Comparison of ENCODE assay signal across 14 cellular contexts in the genomic region with DNA sequence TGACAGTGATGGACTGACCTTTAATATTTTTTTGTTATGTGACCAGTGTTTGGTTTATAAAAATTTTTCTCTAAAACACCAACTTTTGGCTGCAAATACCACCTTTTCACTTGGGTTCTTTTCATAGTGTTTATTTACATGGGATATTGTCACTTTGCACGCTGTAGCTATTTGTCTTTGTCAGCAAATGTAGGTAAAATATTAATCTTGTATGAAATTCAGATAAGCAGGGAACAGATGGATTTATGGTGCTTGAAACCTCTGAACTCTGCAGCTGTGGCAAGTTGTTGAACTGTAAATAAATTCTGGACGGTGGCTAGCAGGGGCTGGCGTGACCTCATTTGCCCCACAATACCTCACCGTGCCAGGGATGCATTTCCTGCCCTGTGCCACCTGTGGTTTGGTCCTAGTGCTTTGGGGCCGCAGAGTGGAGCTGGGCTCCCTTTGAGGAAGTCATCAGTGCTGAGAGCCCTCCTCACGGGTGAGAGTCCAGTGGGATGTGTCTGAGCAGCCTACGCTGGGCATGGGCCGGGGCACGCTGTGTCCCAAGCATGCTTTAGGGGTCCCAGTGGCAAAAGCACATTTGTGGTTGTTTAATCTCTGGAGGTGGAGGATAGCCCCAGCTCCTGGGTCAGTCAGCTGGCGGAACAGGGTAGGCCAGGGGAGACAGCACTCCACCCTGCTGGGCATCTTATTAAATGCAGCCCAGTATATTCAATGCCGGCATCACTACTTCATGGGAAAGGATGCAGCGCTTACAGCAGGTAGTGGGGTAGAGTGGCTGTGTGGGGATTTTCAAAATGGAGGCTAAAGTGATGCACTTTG.
DNase-seq lines count a peak whose midpoint lies in the region; ATAC-seq, FAIRE-seq and TF ChIP-seq lines count a peak whose summit lies in the region.
"Had no signal": no experiment of that assay in that cellular context is flagged by ENCODE, and none has a peak within 500 bp of the region (broad histone marks: within the 10 kb centered on the region; RNA-seq: fewer than 3 reads in every experiment).

No MANE protein-coding gene starts in this region.

- H3K27ac Mint-ChIP-seq in activated CD8-positive, alpha-beta memory T cell treated with anti-CD3 and anti-CD28 coated beads, Interleukin-2, amount 10 ng/mL, durations not matched to agents 7 days and 5 days = no peak overlapping the region
- H3K27ac Mint-ChIP-seq: activated naive CD4-positive, alpha-beta T cell treated with anti-CD3 and anti-CD28 coated beads, Interleukin-2, amount 50 U/mL, for 24 hours had no signal

- TF ChIP-seq RAD21 in liver (IDR thresholded peaks at IDR 0.05) = peak in 1 of 2 donors; percentile 42

- H3K36me3 Mint-ChIP-seq in activated CD8-positive, alpha-beta memory T cell treated with anti-CD3 and anti-CD28 coated beads, Interleukin-2, amount 10 ng/mL, durations not matched to agents 7 days and 5 days = peaks cover 4% of the 10 kb centered on the region

- WGBS in liver = 53% methylated on average over 12 of the region's 12 CpGs

- H3K9ac ChIP-seq in liver (ENCODE audit: low read depth in 1 of 2, low read length in 2 of 2) = no peak overlapping the region

- no peak for DNase-seq in GM12892 (ENCODE audit: insufficient read length)
- DNase-seq in NCI-H510A treated with DMSO at 0.1 percent for 48 hours (lab: John Stamatoyannopoulos, UW) = peak; percentile 46
- DNase-seq in activated CD8-positive, alpha-beta memory T cell treated with anti-CD3 and anti-CD28 coated beads, Interleukin-2, amount 10 ng/mL, durations not matched to agents 7 days and 5 days = no peak
- no peak for DNase-seq in GM13976 (ENCODE audit: low spot score)
- no peak for DNase-seq in Ammon's horn (ENCODE audit: low spot score)
- DNase-seq: activated CD4-positive, alpha-beta T cell treated with anti-CD3 and anti-CD28 coated beads, Interleukin-2, amount 50 U/mL, for 1 hour; dorsolateral prefrontal cortex; head of caudate nucleus; NCI-H1105 had no signal

- no peaks in the 10 kb centered on the region for H3K27me3 ChIP-seq in liver (ENCODE audit: control insufficient read depth in 4 of 4, insufficient read depth in 4 of 4, low read length in 3 of 4)

- H3K4me3 ChIP-seq in liver (ENCODE audit: low read depth in 1 of 3, low read length in 3 of 3) = no peak overlapping the region
- H3K4me3 ChIP-seq: dorsolateral prefrontal cortex, skin epidermis had no signal

- peak; percentile 58 for FAIRE-seq in GM12892 (lab: Jason Lieb, UNC)

- CTCF ChIA-PET in activated CD8-positive, alpha-beta memory T cell treated with anti-CD3 and anti-CD28 coated beads, Interleukin-2, amount 10 ng/mL, durations not matched to agents 7 days and 5 days (lab: Charles Lee) = interaction anchor here (1.2 kb wide), 1 partner anchor 12 kb away, joined by 3 read pairs; no protein-coding TSS in a partner anchor

- TF ChIP-seq CTCF in liver (IDR thresholded peaks at IDR 0.05; ENCODE audit: low read depth, low read length, missing input control) (no peak), GM13976 (IDR thresholded peaks at IDR 0.05; ENCODE audit: borderline replicate concordance, control extremely low read depth, extremely low read depth, insufficient read depth, missing control alignments) (no peak)

- in situ Hi-C loops in GM13976 (cut with MboI; ENCODE audit: low sequenced_read_pairs, unreplicated experiment) = no loop called here

- H3K9me3 ChIP-seq in liver (ENCODE audit: control insufficient read depth in 4 of 4, low read length in 3 of 4) = no peaks in the 10 kb centered on the region

- H3K4me3 Mint-ChIP-seq in activated CD8-positive, alpha-beta memory T cell treated with anti-CD3 and anti-CD28 coated beads, Interleukin-2, amount 10 ng/mL, durations not matched to agents 7 days and 5 days = no peak overlapping the region

- H3K4me1 ChIP-seq in liver (ENCODE audit: control insufficient read depth in 4 of 4, insufficient read depth in 4 of 4, low read length in 3 of 4) = peaks cover 2 to 20% (median 16%) of the 10 kb centered on the region in 4 donors

- ATAC-seq in HG02642 (IDR thresholded peaks at IDR 0.05; ENCODE audit: poor library complexity, unreplicated experiment) = peak; percentile 45
- no peak for ATAC-seq in GM21381 (IDR thresholded peaks at IDR 0.05; ENCODE audit: unreplicated experiment)
- ATAC-seq in activated CD8-positive, alpha-beta memory T cell treated with anti-CD3 and anti-CD28 coated beads, Interleukin-2, amount 10 ng/mL, durations not matched to agents 7 days and 5 days = no peak

- peaks cover 11% of the 10 kb centered on the region for H3K4me1 Mint-ChIP-seq in activated CD8-positive, alpha-beta memory T cell treated with anti-CD3 and anti-CD28 coated beads, Interleukin-2, amount 10 ng/mL, durations not matched to agents 7 days and 5 days

- peak overlapping the region; percentile 51 to 54 for H3K27ac ChIP-seq in liver (ENCODE audit: low read depth in 1 of 2, low read length in 2 of 2)
- H3K27ac ChIP-seq: dorsolateral prefrontal cortex, skin epidermis had no signal

- TF ChIP-seq POLR2A in GM12892 (IDR thresholded peaks at IDR 0.05; ENCODE audit: low read depth, low read length) = no peak

- H3K36me3 ChIP-seq in liver (ENCODE audit: control insufficient read depth in 4 of 4, insufficient read depth in 3 of 4, low read depth in 1 of 4, low read length in 3 of 4) = no peaks in the 10 kb centered on the region

- H3K27me3 Mint-ChIP-seq in activated CD8-positive, alpha-beta memory T cell treated with anti-CD3 and anti-CD28 coated beads, Interleukin-2, amount 10 ng/mL, durations not matched to agents 7 days and 5 days = no peaks in the 10 kb centered on the region
- H3K27me3 Mint-ChIP-seq: activated naive CD4-positive, alpha-beta T cell treated with anti-CD3 and anti-CD28 coated beads, Interleukin-2, amount 50 U/mL, for 24 hours had no signal

- no peaks in the 10 kb centered on the region for H3K9me3 Mint-ChIP-seq in activated CD8-positive, alpha-beta memory T cell treated with anti-CD3 and anti-CD28 coated beads, Interleukin-2, amount 10 ng/mL, durations not matched to agents 7 days and 5 days (ENCODE audit: low read depth)
- H3K9me3 Mint-ChIP-seq: activated naive CD4-positive, alpha-beta T cell treated with anti-CD3 and anti-CD28 coated beads, Interleukin-2, amount 50 U/mL, for 24 hours had no signal

TF ChIP-seq in liver, 16 proteins besides CTCF, POLR2A, EP300 and RAD21:
- no peak for TF ChIP-seq EGR1 (IDR thresholded peaks at IDR 0.05; ENCODE audit: low read depth in 2 of 2)
- TF ChIP-seq, protein P1, sequence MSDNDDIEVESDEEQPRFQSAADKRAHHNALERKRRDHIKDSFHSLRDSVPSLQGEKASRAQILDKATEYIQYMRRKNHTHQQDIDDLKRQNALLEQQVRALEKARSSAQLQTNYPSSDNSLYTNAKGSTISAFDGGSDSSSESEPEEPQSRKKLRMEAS (IDR thresholded peaks at IDR 0.05) = no peak
- TF ChIP-seq, protein P2, sequence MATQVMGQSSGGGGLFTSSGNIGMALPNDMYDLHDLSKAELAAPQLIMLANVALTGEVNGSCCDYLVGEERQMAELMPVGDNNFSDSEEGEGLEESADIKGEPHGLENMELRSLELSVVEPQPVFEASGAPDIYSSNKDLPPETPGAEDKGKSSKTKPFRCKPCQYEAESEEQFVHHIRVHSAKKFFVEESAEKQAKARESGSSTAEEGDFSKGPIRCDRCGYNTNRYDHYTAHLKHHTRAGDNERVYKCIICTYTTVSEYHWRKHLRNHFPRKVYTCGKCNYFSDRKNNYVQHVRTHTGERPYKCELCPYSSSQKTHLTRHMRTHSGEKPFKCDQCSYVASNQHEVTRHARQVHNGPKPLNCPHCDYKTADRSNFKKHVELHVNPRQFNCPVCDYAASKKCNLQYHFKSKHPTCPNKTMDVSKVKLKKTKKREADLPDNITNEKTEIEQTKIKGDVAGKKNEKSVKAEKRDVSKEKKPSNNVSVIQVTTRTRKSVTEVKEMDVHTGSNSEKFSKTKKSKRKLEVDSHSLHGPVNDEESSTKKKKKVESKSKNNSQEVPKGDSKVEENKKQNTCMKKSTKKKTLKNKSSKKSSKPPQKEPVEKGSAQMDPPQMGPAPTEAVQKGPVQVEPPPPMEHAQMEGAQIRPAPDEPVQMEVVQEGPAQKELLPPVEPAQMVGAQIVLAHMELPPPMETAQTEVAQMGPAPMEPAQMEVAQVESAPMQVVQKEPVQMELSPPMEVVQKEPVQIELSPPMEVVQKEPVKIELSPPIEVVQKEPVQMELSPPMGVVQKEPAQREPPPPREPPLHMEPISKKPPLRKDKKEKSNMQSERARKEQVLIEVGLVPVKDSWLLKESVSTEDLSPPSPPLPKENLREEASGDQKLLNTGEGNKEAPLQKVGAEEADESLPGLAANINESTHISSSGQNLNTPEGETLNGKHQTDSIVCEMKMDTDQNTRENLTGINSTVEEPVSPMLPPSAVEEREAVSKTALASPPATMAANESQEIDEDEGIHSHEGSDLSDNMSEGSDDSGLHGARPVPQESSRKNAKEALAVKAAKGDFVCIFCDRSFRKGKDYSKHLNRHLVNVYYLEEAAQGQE (IDR thresholded peaks at IDR 0.05) = no peak
- no peak for TF ChIP-seq JUND (IDR thresholded peaks at IDR 0.05)
- TF ChIP-seq, protein P3, sequence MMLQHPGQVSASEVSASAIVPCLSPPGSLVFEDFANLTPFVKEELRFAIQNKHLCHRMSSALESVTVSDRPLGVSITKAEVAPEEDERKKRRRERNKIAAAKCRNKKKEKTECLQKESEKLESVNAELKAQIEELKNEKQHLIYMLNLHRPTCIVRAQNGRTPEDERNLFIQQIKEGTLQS (IDR thresholded peaks at IDR 0.05) = no peak
- no peak for TF ChIP-seq FOXA1 (IDR thresholded peaks at IDR 0.05)
- no peak for TF ChIP-seq YY1 (IDR thresholded peaks at IDR 0.05)
- TF ChIP-seq HNF4G (IDR thresholded peaks at IDR 0.05) = no peak
- TF ChIP-seq GABPA (IDR thresholded peaks at IDR 0.05 in 1 of 2, conservative IDR thresholded peaks at IDR 0.05 in 1 of 2) = no peak
- TF ChIP-seq NR2F2 (IDR thresholded peaks at IDR 0.05) = no peak
- peak; percentile 56 to 66 for TF ChIP-seq HNF4A (conservative IDR thresholded peaks at IDR 0.05)
- TF ChIP-seq FOXA2 (IDR thresholded peaks at IDR 0.05) = no peak
- no peak for TF ChIP-seq TAF1 (conservative IDR thresholded peaks at IDR 0.05)
- TF ChIP-seq RXRA (IDR thresholded peaks at IDR 0.05) = peak; percentile 72 to 83
- TF ChIP-seq SP1 (IDR thresholded peaks at IDR 0.05) = peak; percentile 28
